ENCODE assay signal across 2 cellular contexts in the genomic region with DNA sequence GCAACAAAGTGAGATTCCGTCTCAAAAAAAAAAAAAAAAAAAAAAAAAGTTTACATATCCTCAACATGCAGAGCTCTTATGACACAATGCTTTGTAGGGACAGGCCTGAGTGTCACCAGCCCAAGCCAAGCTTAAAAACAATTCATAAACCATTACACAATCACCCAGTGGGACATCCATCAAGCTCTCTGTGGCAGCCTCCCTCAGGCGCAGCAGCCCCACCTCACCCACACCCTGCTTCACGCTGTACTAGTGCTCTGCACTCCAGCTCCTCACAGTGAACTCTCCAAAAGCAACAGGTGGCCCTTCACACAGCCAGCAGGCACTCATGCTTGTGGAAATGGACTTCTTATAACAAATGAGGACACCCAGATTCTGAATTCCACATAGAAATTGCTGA.
TF ChIP-seq lines count a peak whose summit lies in the region.

No MANE protein-coding gene starts in this region.

TF ChIP-seq in GM12891, 5 proteins besides CTCF, POLR2A, EP300 and RAD21:
- peak; percentile 47; the same call in 1 of the 2 replicates for TF ChIP-seq POLR2AphosphoS5 (IDR thresholded peaks at IDR 0.05; ENCODE audit: low read depth, low read length)
- TF ChIP-seq SPI1 (IDR thresholded peaks at IDR 0.05; ENCODE audit: low read depth, low read length), result no peak
- TF ChIP-seq TAF1 (IDR thresholded peaks at IDR 0.05; ENCODE audit: low read depth, low read length), result no peak

TF ChIP-seq in GM12878, 131 proteins besides CTCF, POLR2A, EP300 and RAD21:
- TF ChIP-seq POLR2AphosphoS5 (IDR thresholded peaks at IDR 0.05; ENCODE audit: low read length) (peak; percentile 55; the same call in 1 of the 2 replicates), SRF (IDR thresholded peaks at IDR 0.05; ENCODE audit: low read depth in 2 of 2, low read length in 2 of 2) (no peak)
- TF ChIP-seq, protein P1, sequence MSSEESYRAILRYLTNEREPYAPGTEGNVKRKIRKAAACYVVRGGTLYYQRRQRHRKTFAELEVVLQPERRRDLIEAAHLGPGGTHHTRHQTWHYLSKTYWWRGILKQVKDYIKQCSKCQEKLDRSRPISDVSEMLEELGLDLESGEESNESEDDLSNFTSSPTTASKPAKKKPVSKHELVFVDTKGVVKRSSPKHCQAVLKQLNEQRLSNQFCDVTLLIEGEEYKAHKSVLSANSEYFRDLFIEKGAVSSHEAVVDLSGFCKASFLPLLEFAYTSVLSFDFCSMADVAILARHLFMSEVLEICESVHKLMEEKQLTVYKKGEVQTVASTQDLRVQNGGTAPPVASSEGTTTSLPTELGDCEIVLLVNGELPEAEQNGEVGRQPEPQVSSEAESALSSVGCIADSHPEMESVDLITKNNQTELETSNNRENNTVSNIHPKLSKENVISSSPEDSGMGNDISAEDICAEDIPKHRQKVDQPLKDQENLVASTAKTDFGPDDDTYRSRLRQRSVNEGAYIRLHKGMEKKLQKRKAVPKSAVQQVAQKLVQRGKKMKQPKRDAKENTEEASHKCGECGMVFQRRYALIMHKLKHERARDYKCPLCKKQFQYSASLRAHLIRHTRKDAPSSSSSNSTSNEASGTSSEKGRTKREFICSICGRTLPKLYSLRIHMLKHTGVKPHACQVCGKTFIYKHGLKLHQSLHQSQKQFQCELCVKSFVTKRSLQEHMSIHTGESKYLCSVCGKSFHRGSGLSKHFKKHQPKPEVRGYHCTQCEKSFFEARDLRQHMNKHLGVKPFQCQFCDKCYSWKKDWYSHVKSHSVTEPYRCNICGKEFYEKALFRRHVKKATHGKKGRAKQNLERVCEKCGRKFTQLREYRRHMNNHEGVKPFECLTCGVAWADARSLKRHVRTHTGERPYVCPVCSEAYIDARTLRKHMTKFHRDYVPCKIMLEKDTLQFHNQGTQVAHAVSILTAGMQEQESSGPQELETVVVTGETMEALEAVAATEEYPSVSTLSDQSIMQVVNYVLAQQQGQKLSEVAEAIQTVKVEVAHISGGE (CRISPR knock-in tag; IDR thresholded peaks at IDR 0.05), result no peak
